Comparison of ENCODE assay signal across 1 cellular context in the genomic region with DNA sequence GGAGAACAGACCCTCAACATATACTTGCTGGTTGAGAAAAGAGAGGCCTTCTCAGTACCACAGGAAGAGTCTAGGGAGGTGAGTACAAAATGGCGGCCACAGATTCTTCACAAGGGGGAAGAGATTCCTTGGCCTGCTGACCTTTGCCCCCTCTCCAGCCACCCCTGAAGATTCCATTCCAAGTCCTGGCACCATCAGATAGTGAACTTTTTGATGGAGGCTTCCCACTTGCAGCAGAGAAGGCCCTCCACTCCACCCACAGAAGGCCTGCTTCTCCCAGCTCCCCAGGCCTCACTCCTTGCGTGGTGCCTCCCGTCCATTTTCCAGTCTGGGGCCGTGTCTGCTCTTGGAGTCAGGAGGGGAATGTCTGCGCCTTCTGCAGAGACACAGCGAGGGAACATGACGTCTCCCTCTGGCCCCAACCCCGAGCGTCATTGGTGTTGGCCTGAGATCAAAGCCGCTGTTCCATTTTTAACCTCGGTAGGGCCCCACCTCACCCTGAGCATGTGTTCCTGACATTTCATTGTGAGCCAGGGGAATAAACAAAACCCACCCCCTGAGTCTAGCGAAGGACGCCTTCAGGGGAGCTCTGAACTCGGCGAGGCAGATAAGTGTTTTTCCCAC.
TF ChIP-seq lines count a peak whose summit lies in the region.

No MANE protein-coding gene starts in this region.

TF ChIP-seq in K562, 482 proteins besides CTCF, POLR2A, EP300 and RAD21 (continued from another document):
- TF ChIP-seq, protein P1, sequence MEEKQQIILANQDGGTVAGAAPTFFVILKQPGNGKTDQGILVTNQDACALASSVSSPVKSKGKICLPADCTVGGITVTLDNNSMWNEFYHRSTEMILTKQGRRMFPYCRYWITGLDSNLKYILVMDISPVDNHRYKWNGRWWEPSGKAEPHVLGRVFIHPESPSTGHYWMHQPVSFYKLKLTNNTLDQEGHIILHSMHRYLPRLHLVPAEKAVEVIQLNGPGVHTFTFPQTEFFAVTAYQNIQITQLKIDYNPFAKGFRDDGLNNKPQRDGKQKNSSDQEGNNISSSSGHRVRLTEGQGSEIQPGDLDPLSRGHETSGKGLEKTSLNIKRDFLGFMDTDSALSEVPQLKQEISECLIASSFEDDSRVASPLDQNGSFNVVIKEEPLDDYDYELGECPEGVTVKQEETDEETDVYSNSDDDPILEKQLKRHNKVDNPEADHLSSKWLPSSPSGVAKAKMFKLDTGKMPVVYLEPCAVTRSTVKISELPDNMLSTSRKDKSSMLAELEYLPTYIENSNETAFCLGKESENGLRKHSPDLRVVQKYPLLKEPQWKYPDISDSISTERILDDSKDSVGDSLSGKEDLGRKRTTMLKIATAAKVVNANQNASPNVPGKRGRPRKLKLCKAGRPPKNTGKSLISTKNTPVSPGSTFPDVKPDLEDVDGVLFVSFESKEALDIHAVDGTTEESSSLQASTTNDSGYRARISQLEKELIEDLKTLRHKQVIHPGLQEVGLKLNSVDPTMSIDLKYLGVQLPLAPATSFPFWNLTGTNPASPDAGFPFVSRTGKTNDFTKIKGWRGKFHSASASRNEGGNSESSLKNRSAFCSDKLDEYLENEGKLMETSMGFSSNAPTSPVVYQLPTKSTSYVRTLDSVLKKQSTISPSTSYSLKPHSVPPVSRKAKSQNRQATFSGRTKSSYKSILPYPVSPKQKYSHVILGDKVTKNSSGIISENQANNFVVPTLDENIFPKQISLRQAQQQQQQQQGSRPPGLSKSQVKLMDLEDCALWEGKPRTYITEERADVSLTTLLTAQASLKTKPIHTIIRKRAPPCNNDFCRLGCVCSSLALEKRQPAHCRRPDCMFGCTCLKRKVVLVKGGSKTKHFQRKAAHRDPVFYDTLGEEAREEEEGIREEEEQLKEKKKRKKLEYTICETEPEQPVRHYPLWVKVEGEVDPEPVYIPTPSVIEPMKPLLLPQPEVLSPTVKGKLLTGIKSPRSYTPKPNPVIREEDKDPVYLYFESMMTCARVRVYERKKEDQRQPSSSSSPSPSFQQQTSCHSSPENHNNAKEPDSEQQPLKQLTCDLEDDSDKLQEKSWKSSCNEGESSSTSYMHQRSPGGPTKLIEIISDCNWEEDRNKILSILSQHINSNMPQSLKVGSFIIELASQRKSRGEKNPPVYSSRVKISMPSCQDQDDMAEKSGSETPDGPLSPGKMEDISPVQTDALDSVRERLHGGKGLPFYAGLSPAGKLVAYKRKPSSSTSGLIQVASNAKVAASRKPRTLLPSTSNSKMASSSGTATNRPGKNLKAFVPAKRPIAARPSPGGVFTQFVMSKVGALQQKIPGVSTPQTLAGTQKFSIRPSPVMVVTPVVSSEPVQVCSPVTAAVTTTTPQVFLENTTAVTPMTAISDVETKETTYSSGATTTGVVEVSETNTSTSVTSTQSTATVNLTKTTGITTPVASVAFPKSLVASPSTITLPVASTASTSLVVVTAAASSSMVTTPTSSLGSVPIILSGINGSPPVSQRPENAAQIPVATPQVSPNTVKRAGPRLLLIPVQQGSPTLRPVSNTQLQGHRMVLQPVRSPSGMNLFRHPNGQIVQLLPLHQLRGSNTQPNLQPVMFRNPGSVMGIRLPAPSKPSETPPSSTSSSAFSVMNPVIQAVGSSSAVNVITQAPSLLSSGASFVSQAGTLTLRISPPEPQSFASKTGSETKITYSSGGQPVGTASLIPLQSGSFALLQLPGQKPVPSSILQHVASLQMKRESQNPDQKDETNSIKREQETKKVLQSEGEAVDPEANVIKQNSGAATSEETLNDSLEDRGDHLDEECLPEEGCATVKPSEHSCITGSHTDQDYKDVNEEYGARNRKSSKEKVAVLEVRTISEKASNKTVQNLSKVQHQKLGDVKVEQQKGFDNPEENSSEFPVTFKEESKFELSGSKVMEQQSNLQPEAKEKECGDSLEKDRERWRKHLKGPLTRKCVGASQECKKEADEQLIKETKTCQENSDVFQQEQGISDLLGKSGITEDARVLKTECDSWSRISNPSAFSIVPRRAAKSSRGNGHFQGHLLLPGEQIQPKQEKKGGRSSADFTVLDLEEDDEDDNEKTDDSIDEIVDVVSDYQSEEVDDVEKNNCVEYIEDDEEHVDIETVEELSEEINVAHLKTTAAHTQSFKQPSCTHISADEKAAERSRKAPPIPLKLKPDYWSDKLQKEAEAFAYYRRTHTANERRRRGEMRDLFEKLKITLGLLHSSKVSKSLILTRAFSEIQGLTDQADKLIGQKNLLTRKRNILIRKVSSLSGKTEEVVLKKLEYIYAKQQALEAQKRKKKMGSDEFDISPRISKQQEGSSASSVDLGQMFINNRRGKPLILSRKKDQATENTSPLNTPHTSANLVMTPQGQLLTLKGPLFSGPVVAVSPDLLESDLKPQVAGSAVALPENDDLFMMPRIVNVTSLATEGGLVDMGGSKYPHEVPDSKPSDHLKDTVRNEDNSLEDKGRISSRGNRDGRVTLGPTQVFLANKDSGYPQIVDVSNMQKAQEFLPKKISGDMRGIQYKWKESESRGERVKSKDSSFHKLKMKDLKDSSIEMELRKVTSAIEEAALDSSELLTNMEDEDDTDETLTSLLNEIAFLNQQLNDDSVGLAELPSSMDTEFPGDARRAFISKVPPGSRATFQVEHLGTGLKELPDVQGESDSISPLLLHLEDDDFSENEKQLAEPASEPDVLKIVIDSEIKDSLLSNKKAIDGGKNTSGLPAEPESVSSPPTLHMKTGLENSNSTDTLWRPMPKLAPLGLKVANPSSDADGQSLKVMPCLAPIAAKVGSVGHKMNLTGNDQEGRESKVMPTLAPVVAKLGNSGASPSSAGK (IDR thresholded peaks at IDR 0.05): peak; percentile 26; the same call in 1 of the 2 replicates
- no peak for TF ChIP-seq XRCC3 (IDR thresholded peaks at IDR 0.05)
- no peak for TF ChIP-seq RBM15 (IDR thresholded peaks at IDR 0.05; ENCODE audit: insufficient read depth, low read length)
- peak; percentile 59; the same call in 1 of the 2 replicates for TF ChIP-seq ZBTB17 (CRISPR knock-in tag; IDR thresholded peaks at IDR 0.05)
- TF ChIP-seq, protein P2, sequence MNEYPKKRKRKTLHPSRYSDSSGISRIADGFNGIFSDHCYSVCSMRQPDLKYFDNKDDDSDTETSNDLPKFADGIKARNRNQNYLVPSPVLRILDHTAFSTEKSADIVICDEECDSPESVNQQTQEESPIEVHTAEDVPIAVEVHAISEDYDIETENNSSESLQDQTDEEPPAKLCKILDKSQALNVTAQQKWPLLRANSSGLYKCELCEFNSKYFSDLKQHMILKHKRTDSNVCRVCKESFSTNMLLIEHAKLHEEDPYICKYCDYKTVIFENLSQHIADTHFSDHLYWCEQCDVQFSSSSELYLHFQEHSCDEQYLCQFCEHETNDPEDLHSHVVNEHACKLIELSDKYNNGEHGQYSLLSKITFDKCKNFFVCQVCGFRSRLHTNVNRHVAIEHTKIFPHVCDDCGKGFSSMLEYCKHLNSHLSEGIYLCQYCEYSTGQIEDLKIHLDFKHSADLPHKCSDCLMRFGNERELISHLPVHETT (CRISPR knock-in tag; conservative IDR thresholded peaks at IDR 0.05 in 1 of 2, IDR thresholded peaks at IDR 0.05 in 1 of 2): peak in 1 of 2 experiments; percentile 57; a peak in 1 of 4 replicates
- no peak for TF ChIP-seq NR2C2 (CRISPR knock-in tag; IDR thresholded peaks at IDR 0.05)
- peak; percentile 56 for TF ChIP-seq NR2C2 (tag; IDR thresholded peaks at IDR 0.05)
- 0 out of 2 replicates have a peak, but pooled peaks have one; percentile 44 for TF ChIP-seq ZKSCAN8 (CRISPR knock-in tag; IDR thresholded peaks at IDR 0.05)
- no peak for TF ChIP-seq NR2C1 (IDR thresholded peaks at IDR 0.05)
- TF ChIP-seq NR2C1 (tag; IDR thresholded peaks at IDR 0.05): 0 out of 2 replicates have a peak, but pooled peaks have one; percentile 31
